Comparison of ENCODE assay signal across 1 cellular context in the genomic region with DNA sequence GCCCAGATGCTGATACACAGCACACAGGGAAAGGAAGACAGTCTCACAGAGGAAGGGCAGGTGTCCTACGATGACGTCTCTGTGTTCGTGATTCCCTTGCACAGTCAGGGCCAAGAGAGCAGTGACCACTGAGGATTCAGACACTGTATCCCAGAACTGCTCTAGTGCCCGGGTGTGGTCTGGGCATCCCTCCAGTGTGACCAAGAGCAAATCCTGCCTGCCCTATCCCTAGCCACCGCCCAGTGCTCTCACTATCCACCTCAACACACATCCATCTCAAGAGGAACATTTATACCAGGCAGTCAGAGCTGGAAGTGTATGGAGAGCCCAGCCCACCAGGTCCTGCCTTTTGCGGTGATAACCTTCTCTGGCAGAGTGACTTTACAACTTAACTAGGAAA.
TF ChIP-seq lines count a peak whose summit lies in the region.

No MANE protein-coding gene starts in this region.

TF ChIP-seq in GM23338, 12 proteins besides CTCF, POLR2A, EP300 and RAD21 (continued from another document):
- no peak for TF ChIP-seq ZNF462 (CRISPR knock-in tag; IDR thresholded peaks at IDR 0.05)
TF ChIP-seq in GM23338: peak in this region for 1.
